21 cellular contexts compared by ENCODE assay signal in genomic region chr18:32122039-32122438, GRCh38.
"Had no signal": no experiment of that assay in that cellular context is flagged by ENCODE, and none has a peak within 500 bp of the region (broad histone marks: within the 10 kb centered on the region; RNA-seq: fewer than 3 reads in every experiment).

No MANE protein-coding gene starts in this region.

- H3K27me3 ChIP-seq: cardiac muscle cell, sigmoid colon, spleen, testis had no signal

- H3K4me1 ChIP-seq: sigmoid colon, testis had no signal

- H3K27ac Mint-ChIP-seq: activated CD4-positive, alpha-beta memory T cell treated with anti-CD3 and anti-CD28 coated beads, Interleukin-2, amount 10 ng/mL, durations not matched to agents 7 days and 5 days; activated CD8-positive, alpha-beta memory T cell treated with anti-CD3 and anti-CD28 coated beads, Interleukin-2, amount 10 ng/mL, durations not matched to agents 7 days and 5 days; dendritic cell treated with granulocyte-macrophage colony-stimulating factor and Interleukin-4, amounts not matched to agents 40 ng/mL and 50 ng/mL, for 4 days; immature natural killer cell; memory B cell; stimulated activated memory B cell treated with anti-CD40 and anti-IgM and Interleukin-4, amounts not matched to agents 10 μg/mL and 1 μg/mL and 100 μg/mL, for 72 hours; type B pancreatic cell had no signal

- H3K9me3 ChIP-seq: sigmoid colon, spleen, testis had no signal

- H3K9me3 Mint-ChIP-seq: activated CD4-positive, alpha-beta memory T cell treated with anti-CD3 and anti-CD28 coated beads, Interleukin-2, amount 10 ng/mL, durations not matched to agents 7 days and 5 days; dendritic cell treated with granulocyte-macrophage colony-stimulating factor and Interleukin-4, amounts not matched to agents 40 ng/mL and 50 ng/mL, for 4 days; immature natural killer cell; memory B cell; naive thymus-derived CD8-positive, alpha-beta T cell; stimulated activated memory B cell treated with anti-CD40 and anti-IgM and Interleukin-4, amounts not matched to agents 10 μg/mL and 1 μg/mL and 100 μg/mL, for 72 hours; type B pancreatic cell had no signal

- H3K4me3 Mint-ChIP-seq: activated CD4-positive, alpha-beta memory T cell treated with anti-CD3 and anti-CD28 coated beads, Interleukin-2, amount 10 ng/mL, durations not matched to agents 7 days and 5 days; activated CD8-positive, alpha-beta memory T cell treated with anti-CD3 and anti-CD28 coated beads, Interleukin-2, amount 10 ng/mL, durations not matched to agents 7 days and 5 days; dendritic cell treated with granulocyte-macrophage colony-stimulating factor and Interleukin-4, amounts not matched to agents 40 ng/mL and 50 ng/mL, for 4 days; immature natural killer cell; memory B cell; naive thymus-derived CD8-positive, alpha-beta T cell; stimulated activated memory B cell treated with anti-CD40 and anti-IgM and Interleukin-4, amounts not matched to agents 10 μg/mL and 1 μg/mL and 100 μg/mL, for 72 hours; type B pancreatic cell had no signal

- H3K4me3 ChIP-seq: cardiac muscle cell, sigmoid colon, spleen, testis had no signal

- H3K27ac ChIP-seq: cardiac muscle cell, sigmoid colon, spleen, testis, WERI-Rb-1 had no signal

- H3K4me1 Mint-ChIP-seq: stimulated activated memory B cell treated with anti-CD40 and anti-IgM and Interleukin-4, amounts not matched to agents 10 μg/mL and 1 μg/mL and 100 μg/mL, for 72 hours had no signal

- ATAC-seq: activated CD8-positive, alpha-beta memory T cell treated with anti-CD3 and anti-CD28 coated beads, Interleukin-2, amount 10 ng/mL, durations not matched to agents 7 days and 5 days; naive thymus-derived CD8-positive, alpha-beta T cell; stimulated activated memory B cell treated with anti-CD40 and anti-IgM and Interleukin-4, amounts not matched to agents 10 μg/mL and 1 μg/mL and 100 μg/mL, for 72 hours had no signal

- DNase-seq: activated CD4-positive, alpha-beta memory T cell treated with anti-CD3 and anti-CD28 coated beads, Interleukin-2, amount 10 ng/mL, durations not matched to agents 7 days and 5 days; activated CD4-positive, alpha-beta T cell treated with anti-CD3 and anti-CD28 coated beads for 1 hour; activated CD8-positive, alpha-beta memory T cell treated with anti-CD3 and anti-CD28 coated beads, Interleukin-2, amount 10 ng/mL, durations not matched to agents 7 days and 5 days; activated effector memory CD4-positive, alpha-beta T cell treated with Interleukin-2 at 50 U/mL for 16 hours; activated naive CD4-positive, alpha-beta T cell treated with anti-CD3 and anti-CD28 coated beads, Interleukin-2, amount 50 U/mL, for 16 hours; activated T-cell treated with anti-CD3 and anti-CD28 coated beads, Interleukin-2, amount 50 U/mL, for 1 hour; effector CD8-positive, alpha-beta T cell; immature natural killer cell; kidney glomerular epithelial cell; naive thymus-derived CD8-positive, alpha-beta T cell; sigmoid colon; spleen; stimulated activated CD4-positive, alpha-beta T cell treated with anti-CD3 and anti-CD28 coated beads, Interleukin-4, amount 100 ng/mL, for 4 hours; T-helper 2 cell; testis; WERI-Rb-1 had no signal

- H3K27me3 Mint-ChIP-seq: activated CD4-positive, alpha-beta memory T cell treated with anti-CD3 and anti-CD28 coated beads, Interleukin-2, amount 10 ng/mL, durations not matched to agents 7 days and 5 days; activated CD8-positive, alpha-beta memory T cell treated with anti-CD3 and anti-CD28 coated beads, Interleukin-2, amount 10 ng/mL, durations not matched to agents 7 days and 5 days; dendritic cell treated with granulocyte-macrophage colony-stimulating factor and Interleukin-4, amounts not matched to agents 40 ng/mL and 50 ng/mL, for 4 days; memory B cell; naive thymus-derived CD8-positive, alpha-beta T cell; stimulated activated memory B cell treated with anti-CD40 and anti-IgM and Interleukin-4, amounts not matched to agents 10 μg/mL and 1 μg/mL and 100 μg/mL, for 72 hours; type B pancreatic cell had no signal
